In genomic region chr16:88665570-88665969, GRCh38 we compare ENCODE assay signal across 1 cellular context.
TF ChIP-seq lines count a peak whose summit lies in the region.

No MANE protein-coding gene starts in this region.

TF ChIP-seq in liver, 16 proteins besides CTCF, POLR2A, EP300 and RAD21 (continued from another document):
- TF ChIP-seq, protein P1, sequence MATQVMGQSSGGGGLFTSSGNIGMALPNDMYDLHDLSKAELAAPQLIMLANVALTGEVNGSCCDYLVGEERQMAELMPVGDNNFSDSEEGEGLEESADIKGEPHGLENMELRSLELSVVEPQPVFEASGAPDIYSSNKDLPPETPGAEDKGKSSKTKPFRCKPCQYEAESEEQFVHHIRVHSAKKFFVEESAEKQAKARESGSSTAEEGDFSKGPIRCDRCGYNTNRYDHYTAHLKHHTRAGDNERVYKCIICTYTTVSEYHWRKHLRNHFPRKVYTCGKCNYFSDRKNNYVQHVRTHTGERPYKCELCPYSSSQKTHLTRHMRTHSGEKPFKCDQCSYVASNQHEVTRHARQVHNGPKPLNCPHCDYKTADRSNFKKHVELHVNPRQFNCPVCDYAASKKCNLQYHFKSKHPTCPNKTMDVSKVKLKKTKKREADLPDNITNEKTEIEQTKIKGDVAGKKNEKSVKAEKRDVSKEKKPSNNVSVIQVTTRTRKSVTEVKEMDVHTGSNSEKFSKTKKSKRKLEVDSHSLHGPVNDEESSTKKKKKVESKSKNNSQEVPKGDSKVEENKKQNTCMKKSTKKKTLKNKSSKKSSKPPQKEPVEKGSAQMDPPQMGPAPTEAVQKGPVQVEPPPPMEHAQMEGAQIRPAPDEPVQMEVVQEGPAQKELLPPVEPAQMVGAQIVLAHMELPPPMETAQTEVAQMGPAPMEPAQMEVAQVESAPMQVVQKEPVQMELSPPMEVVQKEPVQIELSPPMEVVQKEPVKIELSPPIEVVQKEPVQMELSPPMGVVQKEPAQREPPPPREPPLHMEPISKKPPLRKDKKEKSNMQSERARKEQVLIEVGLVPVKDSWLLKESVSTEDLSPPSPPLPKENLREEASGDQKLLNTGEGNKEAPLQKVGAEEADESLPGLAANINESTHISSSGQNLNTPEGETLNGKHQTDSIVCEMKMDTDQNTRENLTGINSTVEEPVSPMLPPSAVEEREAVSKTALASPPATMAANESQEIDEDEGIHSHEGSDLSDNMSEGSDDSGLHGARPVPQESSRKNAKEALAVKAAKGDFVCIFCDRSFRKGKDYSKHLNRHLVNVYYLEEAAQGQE (IDR thresholded peaks at IDR 0.05) = no peak
- TF ChIP-seq HNF4G (IDR thresholded peaks at IDR 0.05) (no peak), FOXA1 (IDR thresholded peaks at IDR 0.05) (no peak), NR2F2 (IDR thresholded peaks at IDR 0.05) (no peak), YY1 (IDR thresholded peaks at IDR 0.05) (no peak), JUND (IDR thresholded peaks at IDR 0.05) (no peak), SP1 (IDR thresholded peaks at IDR 0.05) (no peak)
- TF ChIP-seq, protein P2, sequence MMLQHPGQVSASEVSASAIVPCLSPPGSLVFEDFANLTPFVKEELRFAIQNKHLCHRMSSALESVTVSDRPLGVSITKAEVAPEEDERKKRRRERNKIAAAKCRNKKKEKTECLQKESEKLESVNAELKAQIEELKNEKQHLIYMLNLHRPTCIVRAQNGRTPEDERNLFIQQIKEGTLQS (IDR thresholded peaks at IDR 0.05) = no peak
- TF ChIP-seq, protein P3, sequence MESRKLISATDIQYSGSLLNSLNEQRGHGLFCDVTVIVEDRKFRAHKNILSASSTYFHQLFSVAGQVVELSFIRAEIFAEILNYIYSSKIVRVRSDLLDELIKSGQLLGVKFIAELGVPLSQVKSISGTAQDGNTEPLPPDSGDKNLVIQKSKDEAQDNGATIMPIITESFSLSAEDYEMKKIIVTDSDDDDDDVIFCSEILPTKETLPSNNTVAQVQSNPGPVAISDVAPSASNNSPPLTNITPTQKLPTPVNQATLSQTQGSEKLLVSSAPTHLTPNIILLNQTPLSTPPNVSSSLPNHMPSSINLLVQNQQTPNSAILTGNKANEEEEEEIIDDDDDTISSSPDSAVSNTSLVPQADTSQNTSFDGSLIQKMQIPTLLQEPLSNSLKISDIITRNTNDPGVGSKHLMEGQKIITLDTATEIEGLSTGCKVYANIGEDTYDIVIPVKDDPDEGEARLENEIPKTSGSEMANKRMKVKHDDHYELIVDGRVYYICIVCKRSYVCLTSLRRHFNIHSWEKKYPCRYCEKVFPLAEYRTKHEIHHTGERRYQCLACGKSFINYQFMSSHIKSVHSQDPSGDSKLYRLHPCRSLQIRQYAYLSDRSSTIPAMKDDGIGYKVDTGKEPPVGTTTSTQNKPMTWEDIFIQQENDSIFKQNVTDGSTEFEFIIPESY (IDR thresholded peaks at IDR 0.05) = no peak
